11 cellular contexts compared by ENCODE assay signal in genomic region chr14:30560581-30560980, GRCh38. TPM values are rescaled to one million over a fixed set of nuclear protein-coding genes. Genes with fewer than 3 reads are reported as not detected.
DNase-seq lines count a peak whose midpoint lies in the region; ATAC-seq, FAIRE-seq and TF ChIP-seq lines count a peak whose summit lies in the region.
"Had no signal": no experiment of that assay in that cellular context is flagged by ENCODE, and none has a peak within 500 bp of the region (broad histone marks: within the 10 kb centered on the region; RNA-seq: fewer than 3 reads in every experiment).

No MANE protein-coding gene starts in this region.

- H3K79me2 ChIP-seq in DOHH2 (ENCODE audit: control insufficient read depth, low read length) (peaks cover 66% of the 10 kb centered on the region), MM.1S (ENCODE audit: low read length) (peaks cover 63% of the 10 kb centered on the region), neural cell (replicated peaks; ENCODE audit: insufficient read depth, low read length) (peaks cover 54% of the 10 kb centered on the region)

- FAIRE-seq in H54 (lab: Jason Lieb, UNC) = no peak

- DNase-seq in MM.1S = no peak
- no peak for DNase-seq in chondrocyte (ENCODE audit: low spot score)
- DNase-seq in H54 (ENCODE audit: insufficient read length, low spot score) = no peak
- DNase-seq in activated CD8-positive, alpha-beta memory T cell treated with anti-CD3 and anti-CD28 coated beads for 24 hours = no peak
- no peak for DNase-seq in NOMO-1 treated with dmso at 0.1 percent for 144 hours (lab: John Stamatoyannopoulos, UW; ENCODE audit: unreplicated experiment)
- DNase-seq: islet precursor cell, KG1, RPMI8226 had no signal

- H3K9ac ChIP-seq in MM.1S (ENCODE audit: low read length) (no peak overlapping the region), neural cell (ENCODE audit: low read length) (peak overlapping the region; percentile 84)

- H4K20me1 ChIP-seq in DOHH2 (ENCODE audit: control insufficient read depth, insufficient read depth, low read depth, low read length) = peaks cover 7% of the 10 kb centered on the region; the same call in 1 of the 2 replicates
- no peaks in the 10 kb centered on the region for H4K20me1 ChIP-seq in MM.1S (ENCODE audit: insufficient read depth, low read length)
- H4K20me1 ChIP-seq in neural cell (ENCODE audit: insufficient read depth) = no peaks in the 10 kb centered on the region

- H3K27me3 ChIP-seq in DOHH2 (ENCODE audit: control insufficient read depth, low read length) (no peaks in the 10 kb centered on the region), MM.1S (replicated peaks; ENCODE audit: insufficient read depth, low read length) (no peaks in the 10 kb centered on the region), neural cell (ENCODE audit: insufficient read depth, low read depth, low read length) (no peaks in the 10 kb centered on the region)

- no peak for TF ChIP-seq EP300 in neural cell (conservative IDR thresholded peaks at IDR 0.05; ENCODE audit: poor library complexity, severe bottlenecking)

- TF ChIP-seq RAD21 in neural cell (conservative IDR thresholded peaks at IDR 0.05) = no peak

- peak overlapping the region; percentile 89 for H3K4me3 ChIP-seq in DOHH2 (ENCODE audit: low read length)
- H3K4me3 ChIP-seq in MM.1S (ENCODE audit: low read length) = 0 out of 2 replicates have a peak overlapping the region, but pooled peaks have one; percentile 77
- peak overlapping the region; percentile 89 for H3K4me3 ChIP-seq in neural cell (ENCODE audit: low read length)

- no peak for ATAC-seq in HG03521 (IDR thresholded peaks at IDR 0.05; ENCODE audit: unreplicated experiment)

- 0 out of 2 replicates have a peak, but pooled peaks cover 2% of the 10 kb centered on the region for H3F3A ChIP-seq in DOHH2 (ENCODE audit: control insufficient read depth, insufficient read depth)
- H3F3A ChIP-seq in MM.1S (ENCODE audit: insufficient read depth, low read length) = no peaks in the 10 kb centered on the region
- no peaks in the 10 kb centered on the region for H3F3A ChIP-seq in neural cell (ENCODE audit: insufficient read depth, low read length, poor library complexity, severe bottlenecking)

- no peaks in the 10 kb centered on the region for H3K9me3 Mint-ChIP-seq in chondrocyte (ENCODE audit: low read depth)

- H3K4me2 ChIP-seq in DOHH2 (ENCODE audit: low read length) = peak overlapping the region; percentile 89
- peak overlapping the region; percentile 54 for H3K4me2 ChIP-seq in MM.1S (ENCODE audit: low read depth, low read length)
- H3K4me2 ChIP-seq in neural cell (ENCODE audit: low read length) = peak overlapping the region; percentile 90

- TF ChIP-seq CTCF in DOHH2 (IDR thresholded peaks at IDR 0.05; ENCODE audit: low read depth, low read length, poor library complexity, severe bottlenecking) (no peak), MM.1S (IDR thresholded peaks at IDR 0.05; ENCODE audit: low read length) (no peak), chondrocyte (IDR thresholded peaks at IDR 0.05) (no peak), neural cell (IDR thresholded peaks at IDR 0.05; ENCODE audit: poor library complexity, severe bottlenecking) (no peak)

- H3K4me1 Mint-ChIP-seq in chondrocyte (ENCODE audit: low read depth) = peaks cover 42% of the 10 kb centered on the region

- no peaks in the 10 kb centered on the region for H3K36me3 Mint-ChIP-seq in chondrocyte (ENCODE audit: low read depth)

- peaks cover 21% of the 10 kb centered on the region for H3K4me1 ChIP-seq in DOHH2 (ENCODE audit: control insufficient read depth, low read length)
- H3K4me1 ChIP-seq in MM.1S (ENCODE audit: low read length) = no peaks in the 10 kb centered on the region

- H3K27ac Mint-ChIP-seq in chondrocyte (ENCODE audit: unreplicated experiment) = peak overlapping the region; percentile 68

- peaks cover 52% of the 10 kb centered on the region for H3K36me3 ChIP-seq in DOHH2 (ENCODE audit: control insufficient read depth, low read length)
- H3K36me3 ChIP-seq in MM.1S (replicated peaks; ENCODE audit: insufficient read depth, low read length) = no peaks in the 10 kb centered on the region
- no peaks in the 10 kb centered on the region for H3K36me3 ChIP-seq in neural cell (ENCODE audit: insufficient read depth, low read length)

- no peak for TF ChIP-seq POLR2A in H54 (IDR thresholded peaks at IDR 0.05; ENCODE audit: low read depth, low read length)

- H3K27ac ChIP-seq in DOHH2 (ENCODE audit: low read depth, low read length) (no peak overlapping the region), MM.1S (ENCODE audit: low read length) (no peak overlapping the region), neural cell (ENCODE audit: low read length) (no peak overlapping the region)

- H3K27me3 Mint-ChIP-seq in chondrocyte (ENCODE audit: low read depth) = no peaks in the 10 kb centered on the region

- no peaks in the 10 kb centered on the region for H3K9me3 ChIP-seq in DOHH2 (ENCODE audit: control insufficient read depth, insufficient read depth, low read length)
- H3K9me3 ChIP-seq in MM.1S (replicated peaks; ENCODE audit: insufficient read depth, low read length) = no peaks in the 10 kb centered on the region
- no peaks in the 10 kb centered on the region for H3K9me3 ChIP-seq in neural cell (ENCODE audit: low read length)

- no peaks in the 10 kb centered on the region for H3K9me2 ChIP-seq in DOHH2 (replicated peaks; ENCODE audit: control insufficient read depth, low read length)
- H3K9me2 ChIP-seq in MM.1S (replicated peaks; ENCODE audit: insufficient read depth, low read length) = no peaks in the 10 kb centered on the region
- no peaks in the 10 kb centered on the region for H3K9me2 ChIP-seq in neural cell (ENCODE audit: insufficient read depth, low read length)

- H2AFZ ChIP-seq in MM.1S (ENCODE audit: low read length) (no peak overlapping the region), neural cell (ENCODE audit: low read depth, low read length) (no peak overlapping the region)

- peak overlapping the region; percentile 54 for H3K4me3 Mint-ChIP-seq in chondrocyte (ENCODE audit: unreplicated experiment)

TF ChIP-seq in neural cell, 6 proteins besides CTCF, POLR2A, EP300 and RAD21:
- TF ChIP-seq EZH2 (IDR thresholded peaks at IDR 0.05; ENCODE audit: borderline replicate concordance, insufficient read depth, low read length, poor library complexity, severe bottlenecking) (no peak), MXI1 (conservative IDR thresholded peaks at IDR 0.05; ENCODE audit: poor library complexity, severe bottlenecking) (no peak), SMC3 (conservative IDR thresholded peaks at IDR 0.05; ENCODE audit: poor library complexity) (no peak), POLR2AphosphoS5 (IDR thresholded peaks at IDR 0.05) (no peak), TAF1 (IDR thresholded peaks at IDR 0.05; ENCODE audit: low read depth) (no peak)
- TF ChIP-seq, protein P1, sequence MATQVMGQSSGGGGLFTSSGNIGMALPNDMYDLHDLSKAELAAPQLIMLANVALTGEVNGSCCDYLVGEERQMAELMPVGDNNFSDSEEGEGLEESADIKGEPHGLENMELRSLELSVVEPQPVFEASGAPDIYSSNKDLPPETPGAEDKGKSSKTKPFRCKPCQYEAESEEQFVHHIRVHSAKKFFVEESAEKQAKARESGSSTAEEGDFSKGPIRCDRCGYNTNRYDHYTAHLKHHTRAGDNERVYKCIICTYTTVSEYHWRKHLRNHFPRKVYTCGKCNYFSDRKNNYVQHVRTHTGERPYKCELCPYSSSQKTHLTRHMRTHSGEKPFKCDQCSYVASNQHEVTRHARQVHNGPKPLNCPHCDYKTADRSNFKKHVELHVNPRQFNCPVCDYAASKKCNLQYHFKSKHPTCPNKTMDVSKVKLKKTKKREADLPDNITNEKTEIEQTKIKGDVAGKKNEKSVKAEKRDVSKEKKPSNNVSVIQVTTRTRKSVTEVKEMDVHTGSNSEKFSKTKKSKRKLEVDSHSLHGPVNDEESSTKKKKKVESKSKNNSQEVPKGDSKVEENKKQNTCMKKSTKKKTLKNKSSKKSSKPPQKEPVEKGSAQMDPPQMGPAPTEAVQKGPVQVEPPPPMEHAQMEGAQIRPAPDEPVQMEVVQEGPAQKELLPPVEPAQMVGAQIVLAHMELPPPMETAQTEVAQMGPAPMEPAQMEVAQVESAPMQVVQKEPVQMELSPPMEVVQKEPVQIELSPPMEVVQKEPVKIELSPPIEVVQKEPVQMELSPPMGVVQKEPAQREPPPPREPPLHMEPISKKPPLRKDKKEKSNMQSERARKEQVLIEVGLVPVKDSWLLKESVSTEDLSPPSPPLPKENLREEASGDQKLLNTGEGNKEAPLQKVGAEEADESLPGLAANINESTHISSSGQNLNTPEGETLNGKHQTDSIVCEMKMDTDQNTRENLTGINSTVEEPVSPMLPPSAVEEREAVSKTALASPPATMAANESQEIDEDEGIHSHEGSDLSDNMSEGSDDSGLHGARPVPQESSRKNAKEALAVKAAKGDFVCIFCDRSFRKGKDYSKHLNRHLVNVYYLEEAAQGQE (IDR thresholded peaks at IDR 0.05; ENCODE audit: borderline replicate concordance) = no peak

RNA-seq across cellular contexts. Expression of gene G2E3, which starts 1.6 kb away (rescaled TPM):
- 14.7 to 22.8 TPM (median 16.0 TPM) in 3 replicates for total RNA-seq in chondrocyte
- 28.0 and 35.4 TPM in 2 replicates for polyA plus RNA-seq in neural cell
- polyA minus RNA-seq in neural cell = 63.1 and 68.1 TPM in 2 replicates
